ENCODE assay signal across 1 cellular context in the genomic region with DNA sequence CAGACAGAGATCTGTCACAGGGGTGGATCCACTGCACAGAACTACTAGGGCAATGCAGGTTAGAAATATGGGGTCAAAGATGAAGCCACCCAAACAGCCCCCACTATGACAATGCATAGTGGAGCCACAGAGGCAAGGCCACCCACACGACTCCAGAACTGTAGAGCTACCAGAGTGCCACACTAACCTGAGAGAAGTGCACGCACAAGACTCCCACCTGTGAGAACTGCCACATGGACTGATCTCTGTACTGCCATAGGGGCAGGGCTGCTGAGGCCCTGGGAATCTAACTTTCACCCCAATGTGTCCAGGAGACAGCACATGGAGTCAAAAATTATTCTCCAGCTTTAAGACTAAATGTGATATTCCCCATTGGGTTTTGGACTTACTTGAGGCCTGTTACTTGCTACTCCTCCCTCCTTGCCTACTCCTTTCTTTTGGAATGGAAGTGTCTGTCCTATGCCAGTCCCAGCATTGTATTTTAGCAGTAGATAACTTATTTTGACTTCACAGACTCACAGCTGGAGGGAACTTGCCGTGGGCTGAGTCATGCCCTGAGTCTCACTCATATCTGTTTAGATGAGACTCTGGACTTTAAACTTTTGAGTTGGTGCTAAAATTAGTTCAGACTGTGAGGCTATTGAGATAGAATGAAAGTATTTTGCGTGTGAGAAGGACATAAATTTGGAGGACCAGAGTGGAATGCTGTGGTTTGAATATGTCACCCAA.
TF ChIP-seq lines count a peak whose summit lies in the region.

No MANE protein-coding gene starts in this region.

TF ChIP-seq in K562, 482 proteins besides CTCF, POLR2A, EP300 and RAD21 (continued from another document and continues in another):
- TF ChIP-seq, protein P1, sequence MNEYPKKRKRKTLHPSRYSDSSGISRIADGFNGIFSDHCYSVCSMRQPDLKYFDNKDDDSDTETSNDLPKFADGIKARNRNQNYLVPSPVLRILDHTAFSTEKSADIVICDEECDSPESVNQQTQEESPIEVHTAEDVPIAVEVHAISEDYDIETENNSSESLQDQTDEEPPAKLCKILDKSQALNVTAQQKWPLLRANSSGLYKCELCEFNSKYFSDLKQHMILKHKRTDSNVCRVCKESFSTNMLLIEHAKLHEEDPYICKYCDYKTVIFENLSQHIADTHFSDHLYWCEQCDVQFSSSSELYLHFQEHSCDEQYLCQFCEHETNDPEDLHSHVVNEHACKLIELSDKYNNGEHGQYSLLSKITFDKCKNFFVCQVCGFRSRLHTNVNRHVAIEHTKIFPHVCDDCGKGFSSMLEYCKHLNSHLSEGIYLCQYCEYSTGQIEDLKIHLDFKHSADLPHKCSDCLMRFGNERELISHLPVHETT (CRISPR knock-in tag; conservative IDR thresholded peaks at IDR 0.05 in 1 of 2, IDR thresholded peaks at IDR 0.05 in 1 of 2) = peak in 1 of 2 experiments; percentile 65; a peak in 2 of 4 replicates
- TF ChIP-seq FUS (optimal IDR thresholded peaks at IDR 0.05; ENCODE audit: low read depth, low read length) (no peak), ZNF133 (CRISPR knock-in tag; IDR thresholded peaks at IDR 0.05) (no peak), ZNF280B (CRISPR knock-in tag; IDR thresholded peaks at IDR 0.05) (no peak), THRAP3 (IDR thresholded peaks at IDR 0.05; ENCODE audit: borderline replicate concordance) (no peak), L3MBTL2 (IDR thresholded peaks at IDR 0.05) (0 out of 2 replicates have a peak, but pooled peaks have one; percentile 37), RERE (CRISPR knock-in tag; IDR thresholded peaks at IDR 0.05; ENCODE audit: borderline replicate concordance) (no peak), RBM25 (IDR thresholded peaks at IDR 0.05; ENCODE audit: low read depth, low read length, severe bottlenecking) (no peak), ZNF12 (CRISPR knock-in tag; IDR thresholded peaks at IDR 0.05) (no peak), CBX1 (IDR thresholded peaks at IDR 0.05; ENCODE audit: low read depth) (no peak), U2AF1 (optimal IDR thresholded peaks at IDR 0.05; ENCODE audit: low read depth, low read length) (no peak), ZNF175 (CRISPR knock-in tag; IDR thresholded peaks at IDR 0.05; ENCODE audit: low read depth) (peak; percentile 87), PHB (CRISPR knock-in tag; IDR thresholded peaks at IDR 0.05) (no peak), MED1 (CRISPR knock-in tag; IDR thresholded peaks at IDR 0.05; ENCODE audit: borderline replicate concordance) (no peak), ESRRA (IDR thresholded peaks at IDR 0.05; ENCODE audit: borderline replicate concordance, low read depth) (no peak), KLF1 (tag; IDR thresholded peaks at IDR 0.05) (no peak), SNIP1 (IDR thresholded peaks at IDR 0.05; ENCODE audit: low read depth) (no peak), MAZ (CRISPR knock-in tag; conservative IDR thresholded peaks at IDR 0.05 in 1 of 2, IDR thresholded peaks at IDR 0.05 in 1 of 2) (peak in 1 of 2 experiments; percentile 11; a peak in 1 of 4 replicates), RBM22 (IDR thresholded peaks at IDR 0.05; ENCODE audit: low read depth, low read length, poor library complexity, severe bottlenecking) (no peak), RNF2 (IDR thresholded peaks at IDR 0.05) (0 out of 2 replicates have a peak, but pooled peaks have one; percentile 28), ZNF165 (CRISPR knock-in tag; IDR thresholded peaks at IDR 0.05; ENCODE audit: borderline replicate concordance) (no peak), ZNF398 (CRISPR knock-in tag; IDR thresholded peaks at IDR 0.05) (no peak), ZNF143 (CRISPR knock-in tag; IDR thresholded peaks at IDR 0.05) (no peak)
- TF ChIP-seq, protein P2, sequence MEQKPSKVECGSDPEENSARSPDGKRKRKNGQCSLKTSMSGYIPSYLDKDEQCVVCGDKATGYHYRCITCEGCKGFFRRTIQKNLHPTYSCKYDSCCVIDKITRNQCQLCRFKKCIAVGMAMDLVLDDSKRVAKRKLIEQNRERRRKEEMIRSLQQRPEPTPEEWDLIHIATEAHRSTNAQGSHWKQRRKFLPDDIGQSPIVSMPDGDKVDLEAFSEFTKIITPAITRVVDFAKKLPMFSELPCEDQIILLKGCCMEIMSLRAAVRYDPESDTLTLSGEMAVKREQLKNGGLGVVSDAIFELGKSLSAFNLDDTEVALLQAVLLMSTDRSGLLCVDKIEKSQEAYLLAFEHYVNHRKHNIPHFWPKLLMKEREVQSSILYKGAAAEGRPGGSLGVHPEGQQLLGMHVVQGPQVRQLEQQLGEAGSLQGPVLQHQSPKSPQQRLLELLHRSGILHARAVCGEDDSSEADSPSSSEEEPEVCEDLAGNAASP (IDR thresholded peaks at IDR 0.05) = no peak
- TF ChIP-seq, protein P3, sequence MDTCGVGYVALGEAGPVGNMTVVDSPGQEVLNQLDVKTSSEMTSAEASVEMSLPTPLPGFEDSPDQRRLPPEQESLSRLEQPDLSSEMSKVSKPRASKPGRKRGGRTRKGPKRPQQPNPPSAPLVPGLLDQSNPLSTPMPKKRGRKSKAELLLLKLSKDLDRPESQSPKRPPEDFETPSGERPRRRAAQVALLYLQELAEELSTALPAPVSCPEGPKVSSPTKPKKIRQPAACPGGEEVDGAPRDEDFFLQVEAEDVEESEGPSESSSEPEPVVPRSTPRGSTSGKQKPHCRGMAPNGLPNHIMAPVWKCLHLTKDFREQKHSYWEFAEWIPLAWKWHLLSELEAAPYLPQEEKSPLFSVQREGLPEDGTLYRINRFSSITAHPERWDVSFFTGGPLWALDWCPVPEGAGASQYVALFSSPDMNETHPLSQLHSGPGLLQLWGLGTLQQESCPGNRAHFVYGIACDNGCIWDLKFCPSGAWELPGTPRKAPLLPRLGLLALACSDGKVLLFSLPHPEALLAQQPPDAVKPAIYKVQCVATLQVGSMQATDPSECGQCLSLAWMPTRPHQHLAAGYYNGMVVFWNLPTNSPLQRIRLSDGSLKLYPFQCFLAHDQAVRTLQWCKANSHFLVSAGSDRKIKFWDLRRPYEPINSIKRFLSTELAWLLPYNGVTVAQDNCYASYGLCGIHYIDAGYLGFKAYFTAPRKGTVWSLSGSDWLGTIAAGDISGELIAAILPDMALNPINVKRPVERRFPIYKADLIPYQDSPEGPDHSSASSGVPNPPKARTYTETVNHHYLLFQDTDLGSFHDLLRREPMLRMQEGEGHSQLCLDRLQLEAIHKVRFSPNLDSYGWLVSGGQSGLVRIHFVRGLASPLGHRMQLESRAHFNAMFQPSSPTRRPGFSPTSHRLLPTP (IDR thresholded peaks at IDR 0.05; ENCODE audit: borderline replicate concordance, extremely low read depth, insufficient read length) = no peak
- TF ChIP-seq, protein P4, sequence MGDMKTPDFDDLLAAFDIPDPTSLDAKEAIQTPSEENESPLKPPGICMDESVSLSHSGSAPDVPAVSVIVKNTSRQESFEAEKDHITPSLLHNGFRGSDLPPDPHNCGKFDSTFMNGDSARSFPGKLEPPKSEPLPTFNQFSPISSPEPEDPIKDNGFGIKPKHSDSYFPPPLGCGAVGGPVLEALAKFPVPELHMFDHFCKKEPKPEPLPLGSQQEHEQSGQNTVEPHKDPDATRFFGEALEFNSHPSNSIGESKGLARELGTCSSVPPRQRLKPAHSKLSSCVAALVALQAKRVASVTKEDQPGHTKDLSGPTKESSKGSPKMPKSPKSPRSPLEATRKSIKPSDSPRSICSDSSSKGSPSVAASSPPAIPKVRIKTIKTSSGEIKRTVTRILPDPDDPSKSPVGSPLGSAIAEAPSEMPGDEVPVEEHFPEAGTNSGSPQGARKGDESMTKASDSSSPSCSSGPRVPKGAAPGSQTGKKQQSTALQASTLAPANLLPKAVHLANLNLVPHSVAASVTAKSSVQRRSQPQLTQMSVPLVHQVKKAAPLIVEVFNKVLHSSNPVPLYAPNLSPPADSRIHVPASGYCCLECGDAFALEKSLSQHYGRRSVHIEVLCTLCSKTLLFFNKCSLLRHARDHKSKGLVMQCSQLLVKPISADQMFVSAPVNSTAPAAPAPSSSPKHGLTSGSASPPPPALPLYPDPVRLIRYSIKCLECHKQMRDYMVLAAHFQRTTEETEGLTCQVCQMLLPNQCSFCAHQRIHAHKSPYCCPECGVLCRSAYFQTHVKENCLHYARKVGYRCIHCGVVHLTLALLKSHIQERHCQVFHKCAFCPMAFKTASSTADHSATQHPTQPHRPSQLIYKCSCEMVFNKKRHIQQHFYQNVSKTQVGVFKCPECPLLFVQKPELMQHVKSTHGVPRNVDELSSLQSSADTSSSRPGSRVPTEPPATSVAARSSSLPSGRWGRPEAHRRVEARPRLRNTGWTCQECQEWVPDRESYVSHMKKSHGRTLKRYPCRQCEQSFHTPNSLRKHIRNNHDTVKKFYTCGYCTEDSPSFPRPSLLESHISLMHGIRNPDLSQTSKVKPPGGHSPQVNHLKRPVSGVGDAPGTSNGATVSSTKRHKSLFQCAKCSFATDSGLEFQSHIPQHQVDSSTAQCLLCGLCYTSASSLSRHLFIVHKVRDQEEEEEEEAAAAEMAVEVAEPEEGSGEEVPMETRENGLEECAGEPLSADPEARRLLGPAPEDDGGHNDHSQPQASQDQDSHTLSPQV (IDR thresholded peaks at IDR 0.05) = peak; percentile 79; the same call in 1 of the 2 replicates
- TF ChIP-seq, protein P5, sequence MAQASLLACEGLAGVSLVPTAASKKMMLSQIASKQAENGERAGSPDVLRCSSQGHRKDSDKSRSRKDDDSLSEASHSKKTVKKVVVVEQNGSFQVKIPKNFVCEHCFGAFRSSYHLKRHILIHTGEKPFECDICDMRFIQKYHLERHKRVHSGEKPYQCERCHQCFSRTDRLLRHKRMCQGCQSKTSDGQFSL (CRISPR knock-in tag; IDR thresholded peaks at IDR 0.05) = no peak
- TF ChIP-seq, protein P5 (tag; IDR thresholded peaks at IDR 0.05) = no peak
- TF ChIP-seq, protein P6, sequence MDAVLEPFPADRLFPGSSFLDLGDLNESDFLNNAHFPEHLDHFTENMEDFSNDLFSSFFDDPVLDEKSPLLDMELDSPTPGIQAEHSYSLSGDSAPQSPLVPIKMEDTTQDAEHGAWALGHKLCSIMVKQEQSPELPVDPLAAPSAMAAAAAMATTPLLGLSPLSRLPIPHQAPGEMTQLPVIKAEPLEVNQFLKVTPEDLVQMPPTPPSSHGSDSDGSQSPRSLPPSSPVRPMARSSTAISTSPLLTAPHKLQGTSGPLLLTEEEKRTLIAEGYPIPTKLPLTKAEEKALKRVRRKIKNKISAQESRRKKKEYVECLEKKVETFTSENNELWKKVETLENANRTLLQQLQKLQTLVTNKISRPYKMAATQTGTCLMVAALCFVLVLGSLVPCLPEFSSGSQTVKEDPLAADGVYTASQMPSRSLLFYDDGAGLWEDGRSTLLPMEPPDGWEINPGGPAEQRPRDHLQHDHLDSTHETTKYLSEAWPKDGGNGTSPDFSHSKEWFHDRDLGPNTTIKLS (IDR thresholded peaks at IDR 0.05; ENCODE audit: borderline replicate concordance, low read depth) = no peak
